14 cellular contexts compared by ENCODE assay signal in genomic region chr10:17387861-17388503, GRCh38.
DNase-seq lines count a peak whose midpoint lies in the region; TF ChIP-seq lines count a peak whose summit lies in the region.
"Had no signal": no experiment of that assay in that cellular context is flagged by ENCODE, and none has a peak within 500 bp of the region (broad histone marks: within the 10 kb centered on the region; RNA-seq: fewer than 3 reads in every experiment).

No MANE protein-coding gene starts in this region.

- 2% methylated on average over 6 of the region's 6 CpGs for WGBS in mammary epithelial cell (ENCODE audit: low coverage, missing lambda C conversion rate)

- H3K79me2 ChIP-seq in mammary epithelial cell (ENCODE audit: insufficient read depth, low read length) (no peaks in the 10 kb centered on the region), osteoblast (ENCODE audit: insufficient read depth, low read length) (no peaks in the 10 kb centered on the region)

- peak overlapping the region; percentile 85 for H2AFZ ChIP-seq in mammary epithelial cell (ENCODE audit: low read depth, low read length)
- H2AFZ ChIP-seq in osteoblast (ENCODE audit: low read length) = peak overlapping the region; percentile 32

- no peaks in the 10 kb centered on the region; the same call in 1 of the 2 replicates for H3K36me3 Mint-ChIP-seq in HFFc6 (ENCODE audit: low read depth)
- no peaks in the 10 kb centered on the region for H3K36me3 Mint-ChIP-seq in T-helper 2 cell treated with Interferon-gamma antibody and Interleukin-4, amounts not matched to agents 5 μg/mL and 100 μg/mL, for 36 hours (ENCODE audit: low read depth)
- H3K36me3 Mint-ChIP-seq: naive B cell had no signal

- peaks cover 6% of the 10 kb centered on the region; the same call in 1 of the 2 replicates for H3K4me1 Mint-ChIP-seq in HFFc6 (ENCODE audit: low read depth)
- H3K4me1 Mint-ChIP-seq in T-helper 2 cell treated with Interferon-gamma antibody and Interleukin-4, amounts not matched to agents 5 μg/mL and 100 μg/mL, for 36 hours (ENCODE audit: low read depth) = no peaks in the 10 kb centered on the region
- H3K4me1 Mint-ChIP-seq: naive B cell, T-helper 17 cell had no signal

- H3K36me3 ChIP-seq in mammary epithelial cell (ENCODE audit: insufficient read depth, low read length) = no peaks in the 10 kb centered on the region
- H3K36me3 ChIP-seq in osteoblast (ENCODE audit: insufficient read depth, low read length) = no peaks in the 10 kb centered on the region
- H3K36me3 ChIP-seq in MG63 = no peaks in the 10 kb centered on the region

- dilution Hi-C loops in mammary epithelial cell (cut with HindIII; ENCODE audit: low sequenced_read_pairs) = loop anchor here (5.0 kb wide), 2 partner anchors 46 to 49 kb away; no protein-coding TSS in a partner anchor

- H3K27ac ChIP-seq in mammary epithelial cell (ENCODE audit: insufficient read depth, low read depth, low read length) (no peak overlapping the region), osteoblast (ENCODE audit: low read depth, low read length) (no peak overlapping the region)

- H3K4me3 ChIP-seq in mammary epithelial cell (replicated peaks in 1 of 3; ENCODE audit: insufficient read depth in 1 of 3, low read depth in 2 of 3, low read length in 3 of 3) (no peak overlapping the region), osteoblast (ENCODE audit: insufficient read depth, low read length) (no peak overlapping the region), MG63 (no peak overlapping the region)

- H3K27me3 Mint-ChIP-seq in HFFc6 (ENCODE audit: insufficient read depth) = peaks cover 24% of the 10 kb centered on the region
- H3K27me3 Mint-ChIP-seq in T-helper 2 cell treated with Interferon-gamma antibody and Interleukin-4, amounts not matched to agents 5 μg/mL and 100 μg/mL, for 36 hours (ENCODE audit: low read depth) = peaks cover 2% of the 10 kb centered on the region

- H3K27me3 ChIP-seq in mammary epithelial cell (ENCODE audit: insufficient read depth, low read length) (no peaks in the 10 kb centered on the region), osteoblast (ENCODE audit: insufficient read depth, low read length) (peaks cover 3% of the 10 kb centered on the region), MG63 (no peaks in the 10 kb centered on the region)

- no peaks in the 10 kb centered on the region; the same call in 1 of the 2 replicates for H3K9me3 Mint-ChIP-seq in HFFc6
- no peaks in the 10 kb centered on the region for H3K9me3 Mint-ChIP-seq in T-helper 2 cell treated with Interferon-gamma antibody and Interleukin-4, amounts not matched to agents 5 μg/mL and 100 μg/mL, for 36 hours

- no peak for TF ChIP-seq CTCF in HFFc6 (IDR thresholded peaks at IDR 0.05)
- no peak for TF ChIP-seq CTCF in mammary epithelial cell (conservative IDR thresholded peaks at IDR 0.05 in 1 of 2, IDR thresholded peaks at IDR 0.05 in 1 of 2; ENCODE audit: extremely low read depth in 1 of 2, insufficient read depth in 1 of 2, low read depth in 1 of 2, low read length in 2 of 2)
- TF ChIP-seq CTCF in osteoblast (IDR thresholded peaks at IDR 0.05; ENCODE audit: extremely low read depth, low read depth, low read length) = no peak

- POLR2A ChIA-PET in HEK293T (lab: Yijun Ruan, JAX) = no interaction called here

- intact Hi-C loops in mammary epithelial cell (cut with micrococcal nuclease) = no loop called here

- H3K9ac ChIP-seq in mammary epithelial cell (ENCODE audit: insufficient read depth, low read length) = no peak overlapping the region

- in situ Hi-C loops in mammary epithelial cell (cut with MboI; ENCODE audit: low sequenced_read_pairs in 2 of 2) = no loop called here

- H3K4me1 ChIP-seq in mammary epithelial cell (ENCODE audit: insufficient read depth, low read length) (peaks cover 11% of the 10 kb centered on the region), osteoblast (ENCODE audit: insufficient read depth, low read length) (no peaks in the 10 kb centered on the region)

- CTCF ChIA-PET in mammary epithelial cell (lab: Charles Lee; ENCODE audit: low non-redundant PET) (no interaction called here), HEK293T (lab: Yijun Ruan, JAX) (no interaction called here)

- no TSS peak for BruUV-seq in mammary epithelial cell (replicated peaks; lab: Mats Ljungman, UMichigan)

- DNase-seq in HFFc6 (no peak), NCI-H510A (lab: John Stamatoyannopoulos, UW) (peak; percentile 61), mammary epithelial cell (peak; percentile 67), osteoblast (ENCODE audit: insufficient read length, low spot score, missing footprints) (peak; percentile 41), HEK293T (ENCODE audit: extremely low spot score) (no peak), MG63 (no peak), NAMALWA (ENCODE audit: low spot score) (no peak)
- no peak for DNase-seq in T-helper 2 cell treated with Interferon-gamma antibody and Interleukin-4, amounts not matched to agents 5 μg/mL and 100 μg/mL, for 36 hours (ENCODE audit: low spot score)
- DNase-seq: cortex of kidney; DMS79 treated with DMSO at 0.1 percent for 48 hours; hippocampal formation; naive B cell; stimulated activated CD4-positive, alpha-beta T cell treated with anti-CD3 and anti-CD28 coated beads, Interleukin-2, amount 100 ng/mL, for 24 hours; T-helper 17 cell had no signal

- H3K4me2 ChIP-seq in mammary epithelial cell (ENCODE audit: insufficient read depth, low read depth, low read length) = peak overlapping the region; percentile 51
- H3K4me2 ChIP-seq in osteoblast (ENCODE audit: insufficient read depth, low read length) = peak overlapping the region; percentile 10

- no peak overlapping the region for H3K27ac Mint-ChIP-seq in HFFc6
- H3K27ac Mint-ChIP-seq in T-helper 2 cell treated with Interferon-gamma antibody and Interleukin-4, amounts not matched to agents 5 μg/mL and 100 μg/mL, for 36 hours = no peak overlapping the region
- H3K27ac Mint-ChIP-seq: naive B cell, T-helper 17 cell had no signal

- H3K9me3 ChIP-seq in mammary epithelial cell (replicated peaks; ENCODE audit: insufficient read depth, low read length) = no peaks in the 10 kb centered on the region
- no peaks in the 10 kb centered on the region for H3K9me3 ChIP-seq in osteoblast (ENCODE audit: low read depth, low read length)
- H3K9me3 ChIP-seq in MG63 = peaks cover 4% of the 10 kb centered on the region

- H4K20me1 ChIP-seq in mammary epithelial cell (ENCODE audit: insufficient read depth, low read length) (no peaks in the 10 kb centered on the region), osteoblast (ENCODE audit: insufficient read depth, low read length) (no peaks in the 10 kb centered on the region)

- H3K4me3 Mint-ChIP-seq in HFFc6 = peak overlapping the region; percentile 68
- H3K4me3 Mint-ChIP-seq in T-helper 2 cell treated with Interferon-gamma antibody and Interleukin-4, amounts not matched to agents 5 μg/mL and 100 μg/mL, for 36 hours = no peak overlapping the region
- H3K4me3 Mint-ChIP-seq: naive B cell, T-helper 17 cell had no signal

TF ChIP-seq in HEK293T, 16 proteins besides CTCF, POLR2A, EP300 and RAD21:
- TF ChIP-seq FOXA1 (IDR thresholded peaks at IDR 0.05) = no peak
- no peak for TF ChIP-seq ZNF384 (IDR thresholded peaks at IDR 0.05)
- no peak for TF ChIP-seq L3MBTL2 (conservative IDR thresholded peaks at IDR 0.05)

Comparison
In these comparisons a context has a peak if more than half of its experiments do, and no peak if none do; other contexts are left out.
1. DNase-seq: peak in NCI-H510A (single experiment), mammary epithelial cell (single experiment) and osteoblast (single experiment); none in HFFc6 (single experiment), HEK293T (single experiment), MG63 (single experiment), NAMALWA (single experiment) and T-helper 2 cell treated with Interferon-gamma antibody and Interleukin-4, amounts not matched to agents 5 μg/mL and 100 μg/mL, for 36 hours (single experiment).